In the genomic region with DNA sequence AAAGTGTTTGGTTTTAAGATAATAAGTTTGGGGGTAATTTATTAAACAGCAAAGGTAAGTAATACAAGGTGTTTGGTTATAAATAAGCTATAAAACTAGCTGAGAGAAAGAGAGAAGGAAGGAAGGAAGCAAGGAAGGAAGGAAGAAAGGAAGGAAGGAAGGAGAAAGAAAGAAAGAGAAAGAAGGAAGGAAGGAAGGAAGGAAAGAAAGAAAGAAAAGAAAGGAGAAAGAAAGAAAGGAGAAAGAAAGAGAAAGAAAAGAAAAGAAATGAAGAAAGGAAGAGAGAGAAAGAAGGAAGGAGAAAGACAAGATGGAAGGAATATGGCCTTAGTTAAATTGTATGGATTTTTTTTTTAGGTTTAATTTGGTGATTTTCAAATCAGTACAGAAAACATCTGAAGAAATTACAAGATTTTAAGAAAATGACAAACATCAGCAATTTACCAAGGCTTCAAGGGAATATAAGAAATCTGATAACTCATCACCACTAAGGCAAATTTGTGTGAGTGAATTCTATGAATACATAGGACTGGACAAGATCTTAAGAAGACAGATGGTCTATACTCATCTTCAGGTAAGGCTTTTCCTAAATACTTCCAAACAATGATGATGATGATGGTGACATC, we compare ENCODE assay signal across 1 cellular context.
TF ChIP-seq lines count a peak whose summit lies in the region.

No MANE protein-coding gene starts in this region.

TF ChIP-seq in HepG2, 621 proteins besides CTCF, POLR2A, EP300 and RAD21 (continued from another document):
- TF ChIP-seq, protein P1, sequence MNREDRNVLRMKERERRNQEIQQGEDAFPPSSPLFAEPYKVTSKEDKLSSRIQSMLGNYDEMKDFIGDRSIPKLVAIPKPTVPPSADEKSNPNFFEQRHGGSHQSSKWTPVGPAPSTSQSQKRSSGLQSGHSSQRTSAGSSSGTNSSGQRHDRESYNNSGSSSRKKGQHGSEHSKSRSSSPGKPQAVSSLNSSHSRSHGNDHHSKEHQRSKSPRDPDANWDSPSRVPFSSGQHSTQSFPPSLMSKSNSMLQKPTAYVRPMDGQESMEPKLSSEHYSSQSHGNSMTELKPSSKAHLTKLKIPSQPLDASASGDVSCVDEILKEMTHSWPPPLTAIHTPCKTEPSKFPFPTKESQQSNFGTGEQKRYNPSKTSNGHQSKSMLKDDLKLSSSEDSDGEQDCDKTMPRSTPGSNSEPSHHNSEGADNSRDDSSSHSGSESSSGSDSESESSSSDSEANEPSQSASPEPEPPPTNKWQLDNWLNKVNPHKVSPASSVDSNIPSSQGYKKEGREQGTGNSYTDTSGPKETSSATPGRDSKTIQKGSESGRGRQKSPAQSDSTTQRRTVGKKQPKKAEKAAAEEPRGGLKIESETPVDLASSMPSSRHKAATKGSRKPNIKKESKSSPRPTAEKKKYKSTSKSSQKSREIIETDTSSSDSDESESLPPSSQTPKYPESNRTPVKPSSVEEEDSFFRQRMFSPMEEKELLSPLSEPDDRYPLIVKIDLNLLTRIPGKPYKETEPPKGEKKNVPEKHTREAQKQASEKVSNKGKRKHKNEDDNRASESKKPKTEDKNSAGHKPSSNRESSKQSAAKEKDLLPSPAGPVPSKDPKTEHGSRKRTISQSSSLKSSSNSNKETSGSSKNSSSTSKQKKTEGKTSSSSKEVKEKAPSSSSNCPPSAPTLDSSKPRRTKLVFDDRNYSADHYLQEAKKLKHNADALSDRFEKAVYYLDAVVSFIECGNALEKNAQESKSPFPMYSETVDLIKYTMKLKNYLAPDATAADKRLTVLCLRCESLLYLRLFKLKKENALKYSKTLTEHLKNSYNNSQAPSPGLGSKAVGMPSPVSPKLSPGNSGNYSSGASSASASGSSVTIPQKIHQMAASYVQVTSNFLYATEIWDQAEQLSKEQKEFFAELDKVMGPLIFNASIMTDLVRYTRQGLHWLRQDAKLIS (CRISPR knock-in tag; IDR thresholded peaks at IDR 0.05): no peak
- 0 out of 2 replicates have a peak, but pooled peaks have one; percentile 31 for TF ChIP-seq MAFF (IDR thresholded peaks at IDR 0.05; ENCODE audit: low read depth, low read length)
